ENCODE assay signal across 10 cellular contexts in genomic region chr11:109421981-109422590, GRCh38. TPM values are rescaled to one million over a fixed set of nuclear protein-coding genes. Genes with fewer than 3 reads are reported as not detected.
DNase-seq lines count a peak whose midpoint lies in the region; ATAC-seq and TF ChIP-seq lines count a peak whose summit lies in the region.
"Had no signal": no experiment of that assay in that cellular context is flagged by ENCODE, and none has a peak within 500 bp of the region (broad histone marks: within the 10 kb centered on the region; RNA-seq: fewer than 3 reads in every experiment).

C11orf87 (plus strand) TSS chr11:109422190; CDS start chr11:109423634, 1,444 bp downstream.

- H3K9ac ChIP-seq in trophoblast cell (ENCODE audit: low read length): no peak within 1 kb of the TSS

- no peaks in the 10 kb centered on the region for H3K79me2 ChIP-seq in trophoblast cell (ENCODE audit: control insufficient read depth, insufficient read depth, low read length, poor library complexity)

- H3K4me3 ChIP-seq in fibroblast of villous mesenchyme (ENCODE audit: low read depth, low read length) (peak within 1 kb of the TSS; percentile 21), trophoblast cell (ENCODE audit: low read depth, low read length) (no peak within 1 kb of the TSS)

- H2AK5ac ChIP-seq in trophoblast cell (ENCODE audit: low read length): no peak within 1 kb of the TSS

- peaks cover 2 to 8% of the 10 kb centered on the region in 2 donors for H3K9me3 Mint-ChIP-seq in effector memory CD8-positive, alpha-beta T cell

- no peak for TF ChIP-seq CTCF in fibroblast of villous mesenchyme (IDR thresholded peaks at IDR 0.05; ENCODE audit: insufficient read depth, low read depth, low read length)

- peaks cover 3% of the 10 kb centered on the region for H3K36me3 Mint-ChIP-seq in effector memory CD8-positive, alpha-beta T cell (ENCODE audit: insufficient read depth)

- no peak within 1 kb of the TSS for H3K4me3 Mint-ChIP-seq in effector memory CD8-positive, alpha-beta T cell

- peaks cover 2 to 6% of the 10 kb centered on the region in 2 experiments for H3K4me1 ChIP-seq in trophoblast cell (ENCODE audit: control insufficient read depth in 1 of 2, insufficient read depth in 2 of 2, low read length in 2 of 2)

- H3K27ac ChIP-seq in trophoblast cell (ENCODE audit: low read depth, low read length): no peak within 1 kb of the TSS

- no peaks in the 10 kb centered on the region for H3K4me1 Mint-ChIP-seq in effector memory CD8-positive, alpha-beta T cell (ENCODE audit: low read depth in 2 of 2)

- no peak within 1 kb of the TSS for H4K8ac ChIP-seq in trophoblast cell (ENCODE audit: low read depth, low read length)

- peak within 1 kb of the TSS; percentile 52 for H2AFZ ChIP-seq in trophoblast cell (ENCODE audit: insufficient read depth, low read length, poor library complexity)

- DNase-seq in D341Med (ENCODE audit: low spot score) (peak; percentile 34), NCI-H526 (lab: John Stamatoyannopoulos, UW) (peak; percentile 71 to 94), fibroblast of villous mesenchyme (ENCODE audit: low read depth) (no peak), trophoblast cell (peak in 1 of 2 donors; percentile 24), NCI-H446 treated with DMSO at 0.1 percent for 48 hours (lab: John Stamatoyannopoulos, UW) (no peak), NCI-H2227 (lab: John Stamatoyannopoulos, UW; ENCODE audit: unreplicated experiment) (no peak)
- no peak for DNase-seq in effector memory CD8-positive, alpha-beta T cell

- H3K4me2 ChIP-seq in trophoblast cell (ENCODE audit: low read length): peak within 1 kb of the TSS; percentile 61

- no peaks in the 10 kb centered on the region for H3K36me3 ChIP-seq in trophoblast cell (ENCODE audit: control insufficient read depth in 1 of 2, insufficient read depth in 2 of 2, low read length in 2 of 2)

- H2BK120ac ChIP-seq in trophoblast cell (ENCODE audit: insufficient read depth, low read length, poor library complexity): no peak within 1 kb of the TSS

- no peak within 1 kb of the TSS for H4K12ac ChIP-seq in trophoblast cell (ENCODE audit: low read depth, low read length)

- ATAC-seq in HG02798 (IDR thresholded peaks at IDR 0.05; ENCODE audit: poor library complexity, unreplicated experiment): no peak
- ATAC-seq in effector memory CD8-positive, alpha-beta T cell (replicated peaks): no peak

- H3K79me1 ChIP-seq in trophoblast cell (ENCODE audit: low read length): no peaks in the 10 kb centered on the region

- no CpG with 5 or more reads among the region's 44 CpGs for WGBS in trophoblast cell (ENCODE audit: extremely low coverage, insufficient coverage, insufficient read length)

- peaks cover 19 to 39% of the 10 kb centered on the region in 2 donors for H3K27me3 Mint-ChIP-seq in effector memory CD8-positive, alpha-beta T cell

- H4K91ac ChIP-seq in trophoblast cell (ENCODE audit: low read depth, low read length): no peak within 1 kb of the TSS

- no peak within 1 kb of the TSS for H2BK12ac ChIP-seq in trophoblast cell (ENCODE audit: low read length)

- no peak within 1 kb of the TSS for H3K18ac ChIP-seq in trophoblast cell (ENCODE audit: low read length)

- H3K4ac ChIP-seq in trophoblast cell (ENCODE audit: low read depth, low read length): no peak within 1 kb of the TSS

- peaks cover 32% of the 10 kb centered on the region for H3K27me3 ChIP-seq in trophoblast cell (ENCODE audit: insufficient read depth, low read length)

- H3K27ac Mint-ChIP-seq in effector memory CD8-positive, alpha-beta T cell: no peak within 1 kb of the TSS

- no peak within 1 kb of the TSS for H3K23ac ChIP-seq in trophoblast cell (ENCODE audit: low read length)

- H3K9me3 ChIP-seq in trophoblast cell (ENCODE audit: insufficient read depth, low read depth, low read length): peaks cover 2% of the 10 kb centered on the region

- H2BK5ac ChIP-seq in trophoblast cell (ENCODE audit: low read depth, low read length, poor library complexity): no peak within 1 kb of the TSS

- H3K14ac ChIP-seq in trophoblast cell (ENCODE audit: low read length): no peak within 1 kb of the TSS

RNA-seq across cellular contexts. Expression of gene C11orf87, which starts in this region (rescaled TPM):
- not detected in 2 replicates for total RNA-seq in fibroblast of villous mesenchyme
- polyA plus RNA-seq in trophoblast cell (2013): under 0.01 TPM in 1 of 2 replicates, not detected in the other
- total RNA-seq: liver, OCI-LY7 had no signal
- polyA plus RNA-seq: liver had no signal

Comparison
In these comparisons a context has a peak if more than half of its experiments do, and no peak if none do; other contexts are left out.
1. DNase-seq: peak in D341Med (single experiment) and NCI-H526 (2 of 2); none in fibroblast of villous mesenchyme (single experiment), NCI-H446 treated with DMSO at 0.1 percent for 48 hours (single experiment), NCI-H2227 (single experiment) and effector memory CD8-positive, alpha-beta T cell (0 of 3).